In the genomic region with DNA sequence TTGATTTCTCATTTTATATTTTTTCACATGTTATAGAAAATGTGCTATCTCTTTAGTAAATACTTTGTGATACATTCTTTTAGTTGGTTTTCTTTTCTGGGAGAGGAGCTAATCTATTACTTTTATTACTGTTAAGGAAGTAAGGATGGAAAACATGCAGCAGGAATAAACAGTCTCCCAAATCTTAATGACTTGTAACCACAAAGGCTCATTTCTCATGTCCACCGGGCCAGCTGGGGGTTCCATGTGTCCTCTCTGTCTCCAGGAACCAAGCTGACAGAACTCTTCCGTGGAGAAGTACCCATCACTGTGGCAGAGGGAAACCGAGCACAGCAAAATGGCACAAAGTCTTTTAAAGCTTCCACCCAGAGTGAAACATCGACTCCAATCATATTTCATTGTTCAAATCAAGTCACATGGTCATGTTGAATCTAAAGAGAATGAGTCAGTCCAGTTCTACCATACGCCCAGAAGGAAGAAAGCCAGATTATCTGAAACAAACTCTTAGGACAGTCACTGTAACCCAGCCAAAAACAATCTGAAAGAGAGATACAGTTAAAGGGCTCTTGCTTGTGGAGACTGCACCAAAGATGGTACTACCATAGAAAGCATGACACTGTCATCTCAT, we compare ENCODE assay signal across 14 cellular contexts.
A peak's percentile ranks its signal among the peaks of the same experiment; 100 is the strongest.
DNase-seq lines count a peak whose midpoint lies in the region; ATAC-seq and TF ChIP-seq lines count a peak whose summit lies in the region.
"Had no signal": no experiment of that assay in that cellular context is flagged by ENCODE, and none has a peak within 500 bp of the region (broad histone marks: within the 10 kb centered on the region; RNA-seq: fewer than 3 reads in every experiment).

No MANE protein-coding gene starts in this region.

- H2AFZ ChIP-seq in GM23338 (peak overlapping the region; percentile 66; the same call in 1 of the 2 replicates), fibroblast of lung (ENCODE audit: low read length) (peak overlapping the region; percentile 83)

- H3K27me3 ChIP-seq in GM23338 (ENCODE audit: insufficient read depth): no peaks in the 10 kb centered on the region
- H3K27me3 ChIP-seq in fibroblast of lung (ENCODE audit: control insufficient read depth, insufficient read depth, low read length): no peaks in the 10 kb centered on the region
- H3K27me3 ChIP-seq in vagina: no peaks in the 10 kb centered on the region
- H3K27me3 ChIP-seq: suprapubic skin had no signal

- DNase-seq in GM23338 (ENCODE audit: low spot score) (no peak), RPMI7951 (ENCODE audit: low read depth) (peak; percentile 44), fibroblast of lung (ENCODE audit: low read depth in 2 of 2) (peak; percentile 74 to 95), osteocyte (ENCODE audit: extremely low spot score, unreplicated experiment) (no peak), vagina (ENCODE audit: extremely low spot score in 2 of 2) (no peak), GM13977 (ENCODE audit: low spot score) (no peak), NCI-H1436 (lab: John Stamatoyannopoulos, UW) (no peak)
- no peak for DNase-seq in activated naive CD8-positive, alpha-beta T cell treated with anti-CD3 and anti-CD28 coated beads, Interleukin-2, amount 50 U/mL, for 24 hours
- DNase-seq: dorsolateral prefrontal cortex; glutamatergic neuron; naive thymus-derived CD8-positive, alpha-beta T cell; NCI-H1930 had no signal

- in situ Hi-C loops in GM13977 (cut with MboI; ENCODE audit: low pct_unique_long_range_greater_than_20kb, low sequenced_read_pairs, unreplicated experiment): no loop called here

- H4K20me1 ChIP-seq in GM23338 (replicated peaks; ENCODE audit: insufficient read depth) (no peaks in the 10 kb centered on the region), fibroblast of lung (ENCODE audit: control insufficient read depth, extremely low read depth, insufficient read depth, low read length) (no peaks in the 10 kb centered on the region)

- H3K4me2 ChIP-seq in GM23338 (no peak overlapping the region), fibroblast of lung (ENCODE audit: extremely low read depth, insufficient read depth, low read length) (peak overlapping the region; percentile 66)

- H3K4me1 ChIP-seq in GM23338 (ENCODE audit: insufficient read depth): no peaks in the 10 kb centered on the region
- H3K4me1 ChIP-seq in fibroblast of lung (ENCODE audit: control insufficient read depth, extremely low read depth, insufficient read depth, low read length): peaks cover 3% of the 10 kb centered on the region
- peaks cover 4% of the 10 kb centered on the region for H3K4me1 ChIP-seq in vagina
- H3K4me1 ChIP-seq: suprapubic skin had no signal

- 0 out of 2 replicates have a peak, but pooled peaks cover 3% of the 10 kb centered on the region for H3K9me2 ChIP-seq in GM23338 (ENCODE audit: insufficient read depth)

- intact Hi-C loops in vagina (cut with DNase I): no loop called here

- no peaks in the 10 kb centered on the region for H3K79me2 ChIP-seq in GM23338 (replicated peaks; ENCODE audit: insufficient read depth)
- no peaks in the 10 kb centered on the region for H3K79me2 ChIP-seq in fibroblast of lung (ENCODE audit: control insufficient read depth, insufficient read depth, low read length)

- H3K27me3 Mint-ChIP-seq in GM23338 (ENCODE audit: insufficient read depth, low read depth, poor library complexity) (no peaks in the 10 kb centered on the region), osteocyte (ENCODE audit: unreplicated experiment) (no peaks in the 10 kb centered on the region)
- H3K27me3 Mint-ChIP-seq in activated naive CD8-positive, alpha-beta T cell treated with anti-CD3 and anti-CD28 coated beads, Interleukin-2, amount 50 U/mL, for 24 hours: no peaks in the 10 kb centered on the region
- H3K27me3 Mint-ChIP-seq: activated naive CD8-positive, alpha-beta T cell had no signal

- no peak overlapping the region for H3K27ac ChIP-seq in GM23338 (ENCODE audit: low read depth)
- peak overlapping the region; percentile 64 for H3K27ac ChIP-seq in fibroblast of lung (ENCODE audit: insufficient read depth, low read length)
- H3K27ac ChIP-seq in vagina: no peak overlapping the region
- H3K27ac ChIP-seq: suprapubic skin had no signal

- peaks cover 7% of the 10 kb centered on the region for H3K9me3 Mint-ChIP-seq in GM23338
- H3K9me3 Mint-ChIP-seq in osteocyte (ENCODE audit: unreplicated experiment): peaks cover 9% of the 10 kb centered on the region
- peaks cover 4% of the 10 kb centered on the region for H3K9me3 Mint-ChIP-seq in activated naive CD8-positive, alpha-beta T cell treated with anti-CD3 and anti-CD28 coated beads, Interleukin-2, amount 50 U/mL, for 24 hours

- H3K4me3 ChIP-seq in GM23338 (no peak overlapping the region), fibroblast of lung (replicated peaks in 1 of 4; ENCODE audit: control extremely low read depth in 1 of 4, insufficient read depth in 1 of 4, low read depth in 3 of 4, low read length in 4 of 4) (no peak overlapping the region), vagina (no peak overlapping the region)
- H3K4me3 ChIP-seq: suprapubic skin had no signal

- no peak overlapping the region for H3K9ac ChIP-seq in fibroblast of lung (ENCODE audit: insufficient read depth, low read length)

- no peaks in the 10 kb centered on the region for H3F3A ChIP-seq in GM23338 (replicated peaks; ENCODE audit: low read depth)

- no peak for TF ChIP-seq CTCF in GM23338 (conservative IDR thresholded peaks at IDR 0.05; ENCODE audit: low read depth in 2 of 2)
- no peak for TF ChIP-seq CTCF in fibroblast of lung (conservative IDR thresholded peaks at IDR 0.05 in 1 of 2, IDR thresholded peaks at IDR 0.05 in 1 of 2; ENCODE audit: low read depth in 1 of 2, low read length in 2 of 2)
- no peak for TF ChIP-seq CTCF in osteocyte (IDR thresholded peaks at IDR 0.05)
- no peak for TF ChIP-seq CTCF in vagina (IDR thresholded peaks at IDR 0.05)
- TF ChIP-seq CTCF in GM13977 (IDR thresholded peaks at IDR 0.05; ENCODE audit: extremely low read depth, insufficient read depth, missing control alignments): no peak

- no peak overlapping the region for H3K27ac Mint-ChIP-seq in GM23338
- H3K27ac Mint-ChIP-seq in osteocyte (ENCODE audit: unreplicated experiment): peak overlapping the region; percentile 60
- H3K27ac Mint-ChIP-seq in activated naive CD8-positive, alpha-beta T cell treated with anti-CD3 and anti-CD28 coated beads, Interleukin-2, amount 50 U/mL, for 24 hours: no peak overlapping the region
- H3K27ac Mint-ChIP-seq: activated naive CD8-positive, alpha-beta T cell; naive thymus-derived CD8-positive, alpha-beta T cell had no signal

- 0 out of 3 replicates have a peak, but pooled peaks cover 3% of the 10 kb centered on the region for H3K36me3 Mint-ChIP-seq in GM23338 (ENCODE audit: low read depth)
- H3K36me3 Mint-ChIP-seq in osteocyte (ENCODE audit: unreplicated experiment): peaks cover 3% of the 10 kb centered on the region
- no peaks in the 10 kb centered on the region for H3K36me3 Mint-ChIP-seq in activated naive CD8-positive, alpha-beta T cell treated with anti-CD3 and anti-CD28 coated beads, Interleukin-2, amount 50 U/mL, for 24 hours (ENCODE audit: low read depth)
- H3K36me3 Mint-ChIP-seq: activated naive CD8-positive, alpha-beta T cell; naive thymus-derived CD8-positive, alpha-beta T cell had no signal

- ATAC-seq in GM23338: no peak
- ATAC-seq in activated naive CD8-positive, alpha-beta T cell treated with anti-CD3 and anti-CD28 coated beads, Interleukin-2, amount 50 U/mL, for 24 hours: no peak
- ATAC-seq: naive thymus-derived CD8-positive, alpha-beta T cell had no signal

- no peak overlapping the region for H3K4me3 Mint-ChIP-seq in GM23338
- H3K4me3 Mint-ChIP-seq in osteocyte (ENCODE audit: unreplicated experiment): no peak overlapping the region
- H3K4me3 Mint-ChIP-seq in activated naive CD8-positive, alpha-beta T cell treated with anti-CD3 and anti-CD28 coated beads, Interleukin-2, amount 50 U/mL, for 24 hours: no peak overlapping the region
- H3K4me3 Mint-ChIP-seq: activated naive CD8-positive, alpha-beta T cell; naive thymus-derived CD8-positive, alpha-beta T cell had no signal

- H3K9me3 ChIP-seq in fibroblast of lung (ENCODE audit: control insufficient read depth, insufficient read depth, low read depth, low read length): no peaks in the 10 kb centered on the region
- H3K9me3 ChIP-seq in vagina: no peaks in the 10 kb centered on the region
- H3K9me3 ChIP-seq: suprapubic skin had no signal

- no peaks in the 10 kb centered on the region for H3K36me3 ChIP-seq in GM23338 (ENCODE audit: insufficient read depth)
- H3K36me3 ChIP-seq in fibroblast of lung (ENCODE audit: control insufficient read depth, insufficient read depth, low read length): no peaks in the 10 kb centered on the region
- H3K36me3 ChIP-seq in vagina: no peaks in the 10 kb centered on the region
- H3K36me3 ChIP-seq: suprapubic skin had no signal

- no peak for TF ChIP-seq POLR2A in vagina (IDR thresholded peaks at IDR 0.05)

- H3K4me1 Mint-ChIP-seq in GM23338 (peaks cover 11% of the 10 kb centered on the region), osteocyte (ENCODE audit: unreplicated experiment) (peaks cover 6% of the 10 kb centered on the region)
- H3K4me1 Mint-ChIP-seq in activated naive CD8-positive, alpha-beta T cell treated with anti-CD3 and anti-CD28 coated beads, Interleukin-2, amount 50 U/mL, for 24 hours: no peaks in the 10 kb centered on the region
- H3K4me1 Mint-ChIP-seq: naive thymus-derived CD8-positive, alpha-beta T cell had no signal

TF ChIP-seq in GM23338, 12 proteins besides CTCF, POLR2A, EP300 and RAD21 (continues in another document):
- TF ChIP-seq ZNF331 (CRISPR knock-in tag; IDR thresholded peaks at IDR 0.05; ENCODE audit: low read depth): no peak

Comparison
In these comparisons a context has a peak if more than half of its experiments do, and no peak if none do; other contexts are left out.
1. DNase-seq: peak in RPMI7951 (single experiment) and fibroblast of lung (2 of 2); none in GM23338 (single experiment), osteocyte (single experiment), activated naive CD8-positive, alpha-beta T cell treated with anti-CD3 and anti-CD28 coated beads, Interleukin-2, amount 50 U/mL, for 24 hours (single experiment), vagina (0 of 2), GM13977 (single experiment) and NCI-H1436 (single experiment).